ENCODE assay signal across 1 cellular context in the genomic region with DNA sequence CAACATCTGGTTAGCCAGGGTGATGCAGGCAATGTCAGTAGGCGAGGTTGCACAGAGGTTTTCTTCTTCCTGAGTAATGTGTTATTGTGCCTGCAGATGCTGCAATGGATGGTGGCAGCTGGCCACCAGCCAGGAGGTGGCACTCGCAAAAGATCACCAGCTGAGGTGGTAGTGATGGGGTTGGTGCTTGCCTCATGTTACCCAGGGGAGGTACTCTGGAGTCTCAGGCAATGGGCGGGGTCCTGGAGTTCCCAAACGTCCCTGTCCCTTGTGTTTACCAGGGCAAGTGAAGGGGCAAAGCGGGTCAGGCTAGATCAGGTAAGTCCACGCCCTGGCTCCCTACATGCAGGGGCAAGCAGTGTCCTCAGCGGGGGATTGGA.
TF ChIP-seq lines count a peak whose summit lies in the region.

No MANE protein-coding gene starts in this region.

TF ChIP-seq in H1, 55 proteins besides CTCF, POLR2A, EP300 and RAD21:
- TF ChIP-seq CHD2 (IDR thresholded peaks at IDR 0.05; ENCODE audit: low read length) = no peak
- no peak for TF ChIP-seq TAF1 (IDR thresholded peaks at IDR 0.05; ENCODE audit: low read depth, low read length)
- TF ChIP-seq POLR2AphosphoS5 (IDR thresholded peaks at IDR 0.05; ENCODE audit: low read depth, low read length) = no peak
- no peak for TF ChIP-seq CTBP2 (IDR thresholded peaks at IDR 0.05; ENCODE audit: borderline replicate concordance, insufficient read depth, insufficient read length, low read length)
- TF ChIP-seq MAFK (IDR thresholded peaks at IDR 0.05; ENCODE audit: low read depth, low read length) = no peak
- TF ChIP-seq SP4 (IDR thresholded peaks at IDR 0.05; ENCODE audit: low read length) = no peak
- no peak for TF ChIP-seq SIX5 (IDR thresholded peaks at IDR 0.05; ENCODE audit: low read depth, low read length)
- no peak for TF ChIP-seq SAP30 (IDR thresholded peaks at IDR 0.05; ENCODE audit: insufficient read depth, insufficient replicate concordance, low read length)
- no peak for TF ChIP-seq CEBPB (IDR thresholded peaks at IDR 0.05; ENCODE audit: low read depth, low read length)
- TF ChIP-seq RNF2 (IDR thresholded peaks at IDR 0.05; ENCODE audit: borderline replicate concordance, low read depth, low read length, missing control alignments, poor library complexity, severe bottlenecking) = no peak
